Comparison of ENCODE assay signal across 12 cellular contexts in the genomic region with DNA sequence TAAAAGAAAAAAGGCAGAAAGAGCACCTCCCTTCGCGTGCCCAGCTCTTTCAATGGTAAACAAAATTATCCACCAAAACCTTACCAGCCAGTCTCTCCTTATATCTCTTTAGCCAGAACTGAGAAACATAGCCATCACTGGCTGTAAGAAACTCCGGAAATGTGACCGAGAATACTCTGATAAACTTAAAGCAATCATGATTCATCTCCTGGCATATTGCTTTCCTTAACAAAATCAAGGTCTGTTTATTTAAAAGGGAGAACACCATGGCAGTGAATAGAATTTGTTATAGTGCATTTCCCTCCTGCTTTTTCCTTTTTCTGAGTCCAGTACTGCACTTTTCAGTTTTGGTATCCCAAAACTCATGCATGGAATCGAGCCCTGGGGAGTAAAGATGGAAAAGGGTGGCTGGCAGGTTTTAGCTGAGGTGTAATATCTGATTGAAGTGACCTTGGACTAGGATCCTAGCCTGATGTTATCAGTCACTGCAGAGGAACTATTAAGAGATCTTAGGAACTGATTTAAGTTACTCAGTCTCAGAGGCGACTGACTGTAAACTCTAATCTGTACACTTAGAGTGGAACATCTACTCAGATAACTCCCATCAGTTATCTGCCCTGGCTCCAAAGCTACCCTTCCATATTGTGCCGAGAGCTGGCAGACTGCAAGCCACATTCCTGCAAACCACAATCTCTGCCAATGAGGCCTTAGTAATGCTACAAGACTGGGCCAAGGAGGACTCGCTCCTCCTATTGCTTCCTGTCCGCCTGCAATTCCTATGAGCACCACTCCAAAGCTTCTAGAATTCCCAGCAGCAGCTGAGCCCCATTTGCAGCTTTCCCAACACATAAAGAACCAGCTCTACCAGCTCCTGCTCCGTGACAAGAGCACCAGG. TPM values are rescaled to one million over a fixed set of nuclear protein-coding genes. Genes with fewer than 3 reads are reported as not detected.
A peak's percentile ranks its signal among the peaks of the same experiment; 100 is the strongest.
DNase-seq lines count a peak whose midpoint lies in the region; ATAC-seq, FAIRE-seq and TF ChIP-seq lines count a peak whose summit lies in the region.
"Had no signal": no experiment of that assay in that cellular context is flagged by ENCODE, and none has a peak within 500 bp of the region (broad histone marks: within the 10 kb centered on the region; RNA-seq: fewer than 3 reads in every experiment).

No MANE protein-coding gene starts in this region.

- H3K27me3 Mint-ChIP-seq in activated CD8-positive, alpha-beta T cell treated with anti-CD3 and anti-CD28 coated beads for 36 hours, result no peaks in the 10 kb centered on the region

- POLR2A ChIA-PET in Panc1 (lab: Charles Lee), result no interaction called here
- POLR2A ChIA-PET in activated CD8-positive, alpha-beta T cell treated with anti-CD3 and anti-CD28 coated beads for 36 hours (lab: Charles Lee), result no interaction called here

- no peak overlapping the region for H3K4me3 Mint-ChIP-seq in activated CD8-positive, alpha-beta T cell treated with anti-CD3 and anti-CD28 coated beads for 36 hours

- H3K4me3 ChIP-seq in Panc1 (ENCODE audit: low read depth in 2 of 2, low read length in 2 of 2), result no peak overlapping the region

- H3K27ac ChIP-seq in C4-2B, result peak overlapping the region; percentile 64
- peak overlapping the region; percentile 31; the same call in 1 of the 2 replicates for H3K27ac ChIP-seq in Panc1 (ENCODE audit: low read length)

- TF ChIP-seq CTCF in C4-2B (conservative IDR thresholded peaks at IDR 0.05) (no peak; the same call in 1 of the 2 replicates), Panc1 (IDR thresholded peaks at IDR 0.05) (no peak)
- no peak for TF ChIP-seq CTCF in activated CD8-positive, alpha-beta T cell treated with anti-CD3 and anti-CD28 coated beads for 36 hours (IDR thresholded peaks at IDR 0.05)

- no peak for DNase-seq in Panc1 (ENCODE audit: low read depth, low spot score)
- peak; percentile 92 for DNase-seq in myocyte (ENCODE audit: low read depth)
- no peak for DNase-seq in activated CD8-positive, alpha-beta T cell treated with anti-CD3 and anti-CD28 coated beads for 36 hours
- DNase-seq in NOMO-1 treated with DMSO at 0.1 percent for 48 hours (lab: John Stamatoyannopoulos, UW; ENCODE audit: unreplicated experiment), result no peak
- DNase-seq in GM19239 (ENCODE audit: insufficient read length, low spot score), result no peak
- DNase-seq in activated naive CD4-positive, alpha-beta T cell treated with anti-CD3 and anti-CD28 coated beads, Interleukin-2, amount 50 U/mL, for 72 hours (ENCODE audit: low spot score in 2 of 2), result no peak
- DNase-seq: activated CD4-positive, alpha-beta T cell treated with anti-CD3 and anti-CD28 coated beads, Interleukin-2, amount 50 U/mL, for 1 hour; cortex of kidney; KG1 had no signal

- H3K36me3 ChIP-seq in Panc1 (ENCODE audit: control insufficient read depth, insufficient read depth, low read length), result no peaks in the 10 kb centered on the region

- peaks cover 54% of the 10 kb centered on the region for H3K36me3 Mint-ChIP-seq in activated CD8-positive, alpha-beta T cell treated with anti-CD3 and anti-CD28 coated beads for 36 hours (ENCODE audit: low read depth)
- H3K36me3 Mint-ChIP-seq in activated naive CD4-positive, alpha-beta T cell treated with anti-CD3 and anti-CD28 coated beads, Interleukin-2, amount 50 U/mL, for 72 hours, result peaks cover 25 to 75% of the 10 kb centered on the region in 2 donors

- peaks cover 6% of the 10 kb centered on the region; the same call in 1 of the 2 replicates for H3K4me1 ChIP-seq in Panc1 (ENCODE audit: control insufficient read depth, insufficient read depth, low read length)

- H3K9me3 ChIP-seq in Panc1 (ENCODE audit: control insufficient read depth, insufficient read depth, low read depth, low read length), result peaks cover 5% of the 10 kb centered on the region; the same call in 1 of the 2 replicates

- in situ Hi-C loops in Panc1 (cut with HindIII; ENCODE audit: low pct_unique_long_range_greater_than_20kb, low sequenced_read_pairs), result no loop called here

- intact Hi-C loops in Panc1 (cut with micrococcal nuclease; ENCODE audit: unreplicated experiment), result loop anchor here (10.0 kb wide), 1 partner anchor 717 kb away; no protein-coding TSS in a partner anchor
- intact Hi-C loops in activated CD8-positive, alpha-beta T cell treated with anti-CD3 and anti-CD28 coated beads for 36 hours (cut with micrococcal nuclease), result loop anchor here (10.0 kb wide), 2 partner anchors 53 to 143 kb away; no protein-coding TSS in a partner anchor

- no peak overlapping the region for H3K27ac Mint-ChIP-seq in activated CD8-positive, alpha-beta T cell treated with anti-CD3 and anti-CD28 coated beads for 36 hours
- H3K27ac Mint-ChIP-seq in activated naive CD4-positive, alpha-beta T cell treated with anti-CD3 and anti-CD28 coated beads, Interleukin-2, amount 50 U/mL, for 72 hours, result no peak overlapping the region

- peaks cover 4% of the 10 kb centered on the region for H3K9me3 Mint-ChIP-seq in activated CD8-positive, alpha-beta T cell treated with anti-CD3 and anti-CD28 coated beads for 36 hours
- no peaks in the 10 kb centered on the region for H3K9me3 Mint-ChIP-seq in activated naive CD4-positive, alpha-beta T cell treated with anti-CD3 and anti-CD28 coated beads, Interleukin-2, amount 50 U/mL, for 72 hours

- BruUV-seq in Panc1 (replicated peaks; lab: Mats Ljungman, UMichigan), result no TSS peak

- FAIRE-seq in GM19239 (lab: Jason Lieb, UNC), result no peak
- FAIRE-seq: D721Med had no signal

- CTCF ChIA-PET in Panc1 (lab: Charles Lee), result no interaction called here
- CTCF ChIA-PET in activated CD8-positive, alpha-beta T cell treated with anti-CD3 and anti-CD28 coated beads for 36 hours (lab: Charles Lee), result interaction anchor here (0.6 to 1.2 kb wide), 2 partner anchors 240 to 256 kb away, joined by 3 read pairs; no protein-coding TSS in a partner anchor

- ATAC-seq in Panc1 (peak; percentile 93), esophagus mucosa (peak; percentile 88)
- no peak for ATAC-seq in activated CD8-positive, alpha-beta T cell treated with anti-CD3 and anti-CD28 coated beads for 36 hours
- no peak for ATAC-seq in activated naive CD4-positive, alpha-beta T cell treated with anti-CD3 and anti-CD28 coated beads, Interleukin-2, amount 50 U/mL, for 72 hours

- peaks cover 11% of the 10 kb centered on the region for H3K4me1 Mint-ChIP-seq in activated CD8-positive, alpha-beta T cell treated with anti-CD3 and anti-CD28 coated beads for 36 hours (ENCODE audit: low read depth)

- H3K27me3 ChIP-seq in Panc1 (ENCODE audit: control insufficient read depth, insufficient read depth, low read length), result no peaks in the 10 kb centered on the region

RNA-seq across cellular contexts. Expression of a gene that starts 7.4 kb away (rescaled TPM):
- total RNA-seq in Panc1 (2021; ENCODE audit: unreplicated experiment), result 13.4 TPM
- polyA plus RNA-seq in Panc1 (2012; ENCODE audit: insufficient read length), result 7.4 TPM
- 19.0 TPM for total RNA-seq in esophagus mucosa
- 25.8 and 31.1 TPM in 2 replicates for total RNA-seq in myocyte
- polyA plus RNA-seq in myocyte (2012), result 8.9 TPM
- 10 to 100 TPM; 26.0 to 28.6 TPM for total RNA-seq in activated CD8-positive, alpha-beta T cell treated with anti-CD3 and anti-CD28 coated beads for 36 hours
- total RNA-seq in activated naive CD4-positive, alpha-beta T cell treated with anti-CD3 and anti-CD28 coated beads, Interleukin-2, amount 50 U/mL, for 72 hours, result 10 to 100 TPM; 16.8 to 25.7 TPM

Comparison
In these comparisons a context has a peak if more than half of its experiments do, and no peak if none do; other contexts are left out.
1. ATAC-seq: peak in Panc1 (single experiment) and esophagus mucosa (single experiment); none in activated CD8-positive, alpha-beta T cell treated with anti-CD3 and anti-CD28 coated beads for 36 hours (single experiment) and activated naive CD4-positive, alpha-beta T cell treated with anti-CD3 and anti-CD28 coated beads, Interleukin-2, amount 50 U/mL, for 72 hours (0 of 2).